8 cellular contexts compared by ENCODE assay signal in genomic region chr22:31753005-31753633, GRCh38. TPM values are rescaled to one million over a fixed set of nuclear protein-coding genes. Genes with fewer than 3 reads are reported as not detected.
DNase-seq lines count a peak whose midpoint lies in the region; ATAC-seq and TF ChIP-seq lines count a peak whose summit lies in the region.

No MANE protein-coding gene starts in this region.

- H3K36me3 ChIP-seq in neutrophil = peaks cover 5% of the 10 kb centered on the region

- DNase-seq in DMS53 treated with DMSO at 0.1 percent for 48 hours (lab: John Stamatoyannopoulos, UW; ENCODE audit: unreplicated experiment) (peak; percentile 46), NCI-H1092 (lab: John Stamatoyannopoulos, UW) (peak; percentile 64), foreskin keratinocyte (no peak), D341Med (ENCODE audit: low spot score) (no peak), NCI-H1048 (lab: John Stamatoyannopoulos, UW) (no peak)
- peak; percentile 60 for DNase-seq in activated CD8-positive, alpha-beta memory T cell treated with anti-CD3 and anti-CD28 coated beads, Interleukin-2, amount 50 U/mL, for 48 hours

- H3K4me1 ChIP-seq in foreskin keratinocyte (peaks cover 29% of the 10 kb centered on the region), neutrophil (ENCODE audit: control insufficient read depth in 1 of 2, insufficient read depth in 1 of 2, low read depth in 1 of 2, low read length in 1 of 2) (peaks cover 50 to 53% of the 10 kb centered on the region in 2 experiments)

- H3K9me3 ChIP-seq in neutrophil = no peaks in the 10 kb centered on the region

- ATAC-seq in GM21576 (IDR thresholded peaks at IDR 0.05; ENCODE audit: unreplicated experiment) = peak; percentile 1
- ATAC-seq in foreskin keratinocyte = no peak

- H3K27me3 ChIP-seq in foreskin keratinocyte (no peaks in the 10 kb centered on the region), neutrophil (no peaks in the 10 kb centered on the region)

- TF ChIP-seq CTCF in foreskin keratinocyte (conservative IDR thresholded peaks at IDR 0.05) = peak; percentile 5
- no peak for TF ChIP-seq CTCF in neutrophil (IDR thresholded peaks at IDR 0.05)

- H3K27ac ChIP-seq in foreskin keratinocyte (peak overlapping the region; percentile 83), neutrophil (peak overlapping the region; percentile 96)

- H3K4me3 ChIP-seq in neutrophil (ENCODE audit: low read depth in 1 of 2, low read length in 1 of 2) = peak overlapping the region; percentile 81 to 85

RNA-seq across cellular contexts. Expression of gene DEPDC5, which starts 0.7 kb away (rescaled TPM):
- total RNA-seq in foreskin keratinocyte = 10.2 and 10.6 TPM in 2 replicates
- 4.8 and 5.6 TPM in 2 replicates for polyA plus RNA-seq in foreskin keratinocyte

RNA-seq across cellular contexts. Expression of gene PRR14L, which starts 3.2 kb away (rescaled TPM):
- total RNA-seq in foreskin keratinocyte = 20.6 and 23.1 TPM in 2 replicates
- polyA plus RNA-seq in foreskin keratinocyte = 3.9 TPM in 2 replicates

Comparison
In these comparisons a context has a peak if more than half of its experiments do, and no peak if none do; other contexts are left out.
1. DNase-seq: peak in DMS53 treated with DMSO at 0.1 percent for 48 hours (single experiment), NCI-H1092 (single experiment) and activated CD8-positive, alpha-beta memory T cell treated with anti-CD3 and anti-CD28 coated beads, Interleukin-2, amount 50 U/mL, for 48 hours (single experiment); none in foreskin keratinocyte (0 of 2), D341Med (single experiment) and NCI-H1048 (single experiment).